Comparison of ENCODE assay signal across 18 cellular contexts in the genomic region with DNA sequence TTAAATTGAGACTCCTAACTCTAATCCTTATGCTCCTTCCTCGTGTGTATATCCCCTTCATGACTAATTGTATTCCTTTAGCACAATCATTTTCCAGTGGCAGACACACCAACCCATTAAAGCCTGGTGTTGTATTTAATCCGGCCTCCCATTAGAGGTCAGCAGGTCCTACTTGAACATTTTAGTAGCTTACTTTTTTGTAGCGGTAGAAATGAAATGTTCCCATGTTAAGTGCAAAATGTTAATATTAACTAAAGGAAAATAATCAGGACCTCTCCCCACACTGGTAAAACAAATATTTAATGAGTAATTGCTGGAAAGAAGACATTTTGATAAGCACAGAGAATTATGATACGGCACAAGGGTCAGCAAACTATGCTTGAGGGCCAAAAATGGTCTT. TPM values are rescaled to one million over a fixed set of nuclear protein-coding genes. Genes with fewer than 3 reads are reported as not detected.
A peak's percentile ranks its signal among the peaks of the same experiment; 100 is the strongest.
DNase-seq lines count a peak whose midpoint lies in the region; ATAC-seq, FAIRE-seq and TF ChIP-seq lines count a peak whose summit lies in the region.
"Had no signal": no experiment of that assay in that cellular context is flagged by ENCODE, and none has a peak within 500 bp of the region (broad histone marks: within the 10 kb centered on the region; RNA-seq: fewer than 3 reads in every experiment).

No MANE protein-coding gene starts in this region.

- H3K9me3 ChIP-seq in A549 (no peaks in the 10 kb centered on the region), Karpas-422 (ENCODE audit: low read length) (no peaks in the 10 kb centered on the region)

- peaks cover 51% of the 10 kb centered on the region for H3K4me1 ChIP-seq in A549
- peaks cover 52% of the 10 kb centered on the region for H3K4me1 ChIP-seq in Karpas-422 (ENCODE audit: low read length)

- no peak for TF ChIP-seq EP300 in A549 (IDR thresholded peaks at IDR 0.05)

- no peaks in the 10 kb centered on the region for H3K9me2 ChIP-seq in Karpas-422 (replicated peaks; ENCODE audit: insufficient read depth, low read length)

- no peak for FAIRE-seq in A549 (lab: Jason Lieb, UNC)

- WGBS in A549 (ENCODE audit: missing lambda C conversion rate): 14% methylated on average over 4 of the region's 4 CpGs

- H3K27me3 Mint-ChIP-seq in brain: peaks cover 10% of the 10 kb centered on the region
- H3K27me3 Mint-ChIP-seq: activated CD8-positive, alpha-beta T cell treated with anti-CD3 and anti-CD28 coated beads for 36 hours; activated T-helper 17 cell treated with anti-CD3 and anti-CD28 coated beads, Interleukin-2, amount 50 U/mL, for 72 hours; naive thymus-derived CD4-positive, alpha-beta T cell had no signal

- H3K4me2 ChIP-seq in A549 (peak overlapping the region; percentile 90), Karpas-422 (ENCODE audit: low read depth, low read length, poor library complexity, severe bottlenecking) (peak overlapping the region; percentile 94)

- TF ChIP-seq RAD21 in A549 (conservative IDR thresholded peaks at IDR 0.05 in 1 of 2, IDR thresholded peaks at IDR 0.05 in 1 of 2): no peak

- H3K27me3 ChIP-seq in Karpas-422 (ENCODE audit: low read length): no peaks in the 10 kb centered on the region

- peaks cover 0 to 3% (median 0%) of the 10 kb centered on the region in 5 experiments for H3K9me3 Mint-ChIP-seq in brain
- H3K9me3 Mint-ChIP-seq: activated CD8-positive, alpha-beta T cell treated with anti-CD3 and anti-CD28 coated beads for 36 hours; activated T-helper 17 cell treated with anti-CD3 and anti-CD28 coated beads, Interleukin-2, amount 50 U/mL, for 72 hours had no signal

- no peak overlapping the region for H3K9ac ChIP-seq in Karpas-422 (ENCODE audit: low read length)

- H2AFZ ChIP-seq in Karpas-422 (ENCODE audit: low read length): no peak overlapping the region

- peak overlapping the region in 1 of 5 experiments; percentile 52 for H3K27ac Mint-ChIP-seq in brain
- H3K27ac Mint-ChIP-seq: activated CD8-positive, alpha-beta T cell treated with anti-CD3 and anti-CD28 coated beads for 36 hours had no signal

- no peak for TF ChIP-seq POLR2A in A549 (IDR thresholded peaks at IDR 0.05; ENCODE audit: low read length)

- H3K79me2 ChIP-seq in Karpas-422 (ENCODE audit: low read length): peaks cover 88% of the 10 kb centered on the region

- H4K20me1 ChIP-seq in Karpas-422 (ENCODE audit: insufficient read depth, low read depth, low read length): no peaks in the 10 kb centered on the region; the same call in 1 of the 2 replicates

- peak overlapping the region in 4 of 5 experiments; percentile 64 to 92 (median 75) for H3K4me3 Mint-ChIP-seq in brain
- H3K4me3 Mint-ChIP-seq: activated CD8-positive, alpha-beta T cell treated with anti-CD3 and anti-CD28 coated beads for 36 hours had no signal

- no peak for TF ChIP-seq CTCF in A549 (IDR thresholded peaks at IDR 0.05)
- no peak for TF ChIP-seq CTCF in brain (conservative IDR thresholded peaks at IDR 0.05)

- DNase-seq in A549 (ENCODE audit: low read depth in 1 of 2, low spot score in 1 of 2): peak in 1 of 2 experiments; percentile 33
- DNase-seq in Karpas-422: no peak
- peak; percentile 14 to 50 for DNase-seq in lung microvascular endothelial cell (ENCODE audit: low read depth in 2 of 2)
- DNase-seq in stimulated activated CD4-positive, alpha-beta T cell treated with anti-CD3 and anti-CD28 coated beads, Interleukin-12 subunit alpha, Interleukin-12 subunit beta, amount 100 ng/mL, for 4 hours: no peak
- DNase-seq: activated CD8-positive, alpha-beta T cell treated with anti-CD3 and anti-CD28 coated beads for 36 hours; DMS 273 treated with DMSO at 0.1 percent for 48 hours; hypothalamus; MV-4-11; naive thymus-derived CD4-positive, alpha-beta T cell; NCI-H2081 treated with DMSO at 0.1 percent for 48 hours; retina; stimulated activated CD4-positive, alpha-beta T cell treated with anti-CD3 and anti-CD28 coated beads, Interleukin-4, amount 100 ng/mL, for 24 hours; trophoblast cell had no signal

- CTCF ChIA-PET in A549 (lab: Yijun Ruan, JAX): interaction anchor here (1.0 to 1.6 kb wide), 3 partner anchors 9 to 194 kb away, joined by 3 to 5 read pairs (median 3); no protein-coding TSS in a partner anchor

- H3K36me3 ChIP-seq in Karpas-422 (ENCODE audit: insufficient read depth, low read length): peaks cover 8% of the 10 kb centered on the region; the same call in 1 of the 2 replicates

- no peak for ATAC-seq in A549
- ATAC-seq in HG03196 (IDR thresholded peaks at IDR 0.05; ENCODE audit: unreplicated experiment): no peak
- no peak for ATAC-seq in HG02588 (IDR thresholded peaks at IDR 0.05; ENCODE audit: unreplicated experiment)
- ATAC-seq in HG03039 (IDR thresholded peaks at IDR 0.05; ENCODE audit: unreplicated experiment): no peak
- ATAC-seq: activated CD8-positive, alpha-beta T cell treated with anti-CD3 and anti-CD28 coated beads for 36 hours; activated T-helper 17 cell treated with anti-CD3 and anti-CD28 coated beads, Interleukin-2, amount 50 U/mL, for 72 hours; naive thymus-derived CD4-positive, alpha-beta T cell had no signal

- H3K4me1 Mint-ChIP-seq in brain: peaks cover 59% of the 10 kb centered on the region

- H3K27ac ChIP-seq in A549: no peak overlapping the region; a peak in 1 of 6 replicates
- no peak overlapping the region for H3K27ac ChIP-seq in Karpas-422 (ENCODE audit: low read length)

- H3K4me3 ChIP-seq in A549: no peak overlapping the region; the same call in 2 of the 3 replicates
- peak overlapping the region; percentile 97; the same call in 1 of the 2 replicates for H3K4me3 ChIP-seq in Karpas-422 (ENCODE audit: low read length)

- H3K36me3 Mint-ChIP-seq in brain: peaks cover 38% of the 10 kb centered on the region

- POLR2A ChIA-PET in A549 (lab: Yijun Ruan, JAX): no interaction called here

TF ChIP-seq in A549, 52 proteins besides CTCF, POLR2A, EP300 and RAD21:
- TF ChIP-seq MAFK (IDR thresholded peaks at IDR 0.05; ENCODE audit: partially characterized antibody): no peak
- no peak for TF ChIP-seq EHF (CRISPR knock-in tag; IDR thresholded peaks at IDR 0.05)

RNA-seq across cellular contexts. Expression of a gene that starts 3.4 kb away (rescaled TPM):
- polyA plus RNA-seq in A549 (2011; rRNA removed): 5.4 and 5.9 TPM in 2 replicates
- 1.7 and 2.4 TPM in 2 replicates for polyA plus RNA-seq in A549 (2012; cell fraction: cytosol; rRNA removed)
- polyA plus RNA-seq in A549 (2012; cell fraction: nucleus; rRNA removed): 2.3 and 2.5 TPM in 2 replicates
- polyA plus RNA-seq in A549 (2017; fragmentation: RNase III; extraction: RNeasy Plus Mini Kit Qiagen cat#74134 plus additional on column Dnase treatment): 2.5 to 2.8 TPM (median 2.8 TPM) in 3 replicates
- polyA minus RNA-seq in A549 (2011; rRNA and poly(A)+ RNA removed): 2.8 and 3.7 TPM in 2 replicates
- 9.2 and 17.2 TPM in 2 replicates for total RNA-seq in Karpas-422 (2014; rRNA removed; shearing (Covaris generic); ENCODE audit: low replicate concordance)
- 1.7 TPM for polyA plus RNA-seq in brain (ENCODE audit: insufficient read depth, low read depth, low replicate concordance)
- 11.1 and 14.1 TPM in 2 replicates for total RNA-seq in lung microvascular endothelial cell

Comparison
In these comparisons a context has a peak if more than half of its experiments do, and no peak if none do; other contexts are left out.
1. DNase-seq: peak in lung microvascular endothelial cell (2 of 2); none in Karpas-422 (single experiment) and stimulated activated CD4-positive, alpha-beta T cell treated with anti-CD3 and anti-CD28 coated beads, Interleukin-12 subunit alpha, Interleukin-12 subunit beta, amount 100 ng/mL, for 4 hours (single experiment).